ENCODE assay signal across 14 cellular contexts in the genomic region with DNA sequence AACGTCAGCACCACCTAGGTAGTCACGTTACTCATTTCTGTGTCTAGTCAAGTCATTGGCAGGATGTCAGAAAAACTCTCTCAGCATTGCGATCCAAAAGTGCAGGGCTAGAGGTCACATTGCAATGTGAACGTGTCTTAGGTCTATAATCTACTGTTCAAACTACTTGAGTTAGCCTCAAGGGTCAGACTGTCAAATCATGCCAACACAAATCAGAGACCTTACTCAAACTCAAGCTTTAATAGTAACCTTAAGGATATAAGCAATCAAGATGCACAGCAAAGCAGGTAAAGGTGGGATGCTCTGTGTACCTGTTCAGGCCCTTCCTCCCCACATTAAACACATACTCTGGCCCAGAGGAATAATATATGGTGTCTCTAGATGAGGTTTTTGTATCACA.
A peak's percentile ranks its signal among the peaks of the same experiment; 100 is the strongest.
DNase-seq lines count a peak whose midpoint lies in the region; ATAC-seq lines count a peak whose summit lies in the region.
"Had no signal": no experiment of that assay in that cellular context is flagged by ENCODE, and none has a peak within 500 bp of the region (broad histone marks: within the 10 kb centered on the region; RNA-seq: fewer than 3 reads in every experiment).

No MANE protein-coding gene starts in this region.

- DNase-seq in DMS53 (lab: John Stamatoyannopoulos, UW), result peak; percentile 7
- DNase-seq in DMS53 treated with DMSO at 0.1 percent for 48 hours (lab: John Stamatoyannopoulos, UW; ENCODE audit: unreplicated experiment), result no peak
- DNase-seq in Right ventricle myocardium inferior (ENCODE audit: missing footprints), result no peak
- DNase-seq in cardiac septum (ENCODE audit: low spot score), result no peak
- DNase-seq in iris pigment epithelial cell (ENCODE audit: low read depth), result peak; percentile 27
- no peak for DNase-seq in Ammon's horn (ENCODE audit: low spot score)
- DNase-seq in DMS153 treated with DMSO at 0.1 percent for 48 hours (lab: John Stamatoyannopoulos, UW; ENCODE audit: unreplicated experiment), result no peak
- DNase-seq: Caco-2; CD8-positive, alpha-beta memory T cell; DMS79; H7 had no signal

- ATAC-seq in Right ventricle myocardium inferior, result peak; percentile 43
- no peak for ATAC-seq in HG03354 (IDR thresholded peaks at IDR 0.05; ENCODE audit: poor library complexity, severe bottlenecking, unreplicated experiment)
- ATAC-seq: GM12878, GM23338 had no signal

- intact Hi-C loops in Right ventricle myocardium inferior (cut with DNase I), result no loop called here
- intact Hi-C loops in cardiac septum (cut with DNase I), result no loop called here

Comparison
In these comparisons a context has a peak if more than half of its experiments do, and no peak if none do; other contexts are left out.
1. DNase-seq: peak in DMS53 (single experiment) and iris pigment epithelial cell (single experiment); none in DMS53 treated with DMSO at 0.1 percent for 48 hours (single experiment), Right ventricle myocardium inferior (single experiment), cardiac septum (single experiment), Ammon's horn (single experiment) and DMS153 treated with DMSO at 0.1 percent for 48 hours (single experiment).